Comparison of ENCODE assay signal across 14 cellular contexts in genomic region chr5:136308396-136308795, GRCh38. TPM values are rescaled to one million over a fixed set of nuclear protein-coding genes. Genes with fewer than 3 reads are reported as not detected.
DNase-seq lines count a peak whose midpoint lies in the region; TF ChIP-seq lines count a peak whose summit lies in the region.
"Had no signal": no experiment of that assay in that cellular context is flagged by ENCODE, and none has a peak within 500 bp of the region (broad histone marks: within the 10 kb centered on the region; RNA-seq: fewer than 3 reads in every experiment).

No MANE protein-coding gene starts in this region.

- no peaks in the 10 kb centered on the region for H3K9me2 ChIP-seq in SK-N-SH

- intact Hi-C loops in sigmoid colon (cut with DNase I), result no loop called here
- intact Hi-C loops in activated CD4-positive, alpha-beta memory T cell treated with anti-CD3 and anti-CD28 coated beads for 36 hours (cut with micrococcal nuclease), result no loop called here

- H3K79me2 ChIP-seq in SK-N-SH (ENCODE audit: insufficient read depth), result no peaks in the 10 kb centered on the region

- H3K27ac Mint-ChIP-seq in activated CD4-positive, alpha-beta memory T cell treated with anti-CD3 and anti-CD28 coated beads for 36 hours, result no peak overlapping the region
- H3K27ac Mint-ChIP-seq: activated naive CD8-positive, alpha-beta T cell treated with anti-CD3 and anti-CD28 coated beads, Interleukin-2, amount 50 U/mL, for 24 hours had no signal

- H3K27me3 Mint-ChIP-seq in activated CD4-positive, alpha-beta memory T cell treated with anti-CD3 and anti-CD28 coated beads for 36 hours, result peaks cover 3% of the 10 kb centered on the region

- no peak overlapping the region for H2AFZ ChIP-seq in SK-N-SH (ENCODE audit: low read depth)

- H3K9ac ChIP-seq in SK-N-SH, result no peak overlapping the region

- no peak overlapping the region for H3K4me2 ChIP-seq in SK-N-SH

- TF ChIP-seq RAD21 in SK-N-SH (IDR thresholded peaks at IDR 0.05; ENCODE audit: low read length), result peak; percentile 25; the same call in 1 of the 2 replicates

- H3K27me3 ChIP-seq in SK-N-SH (ENCODE audit: insufficient read depth) (0 out of 2 replicates have a peak, but pooled peaks cover 5% of the 10 kb centered on the region), sigmoid colon (no peaks in the 10 kb centered on the region)
- H3K27me3 ChIP-seq: neutrophil had no signal

- H4K20me1 ChIP-seq in SK-N-SH (ENCODE audit: insufficient read depth), result no peaks in the 10 kb centered on the region

- H3K36me3 Mint-ChIP-seq in activated CD4-positive, alpha-beta memory T cell treated with anti-CD3 and anti-CD28 coated beads for 36 hours, result no peaks in the 10 kb centered on the region

- H3K27ac ChIP-seq in 22Rv1, result no peak overlapping the region
- no peak overlapping the region for H3K27ac ChIP-seq in SK-N-SH (ENCODE audit: low read depth in 2 of 2, low read length in 1 of 2)
- no peak overlapping the region for H3K27ac ChIP-seq in sigmoid colon
- H3K27ac ChIP-seq: neutrophil had no signal

- H3K4me3 Mint-ChIP-seq in activated CD4-positive, alpha-beta memory T cell treated with anti-CD3 and anti-CD28 coated beads for 36 hours, result no peak overlapping the region
- H3K4me3 Mint-ChIP-seq: activated naive CD8-positive, alpha-beta T cell treated with anti-CD3 and anti-CD28 coated beads, Interleukin-2, amount 50 U/mL, for 24 hours had no signal

- TF ChIP-seq POLR2A in sigmoid colon (IDR thresholded peaks at IDR 0.05), result no peak

- H3K9me3 ChIP-seq in SK-N-SH (no peaks in the 10 kb centered on the region), sigmoid colon (no peaks in the 10 kb centered on the region)
- H3K9me3 ChIP-seq: neutrophil had no signal

- TF ChIP-seq CTCF in 22Rv1 (IDR thresholded peaks at IDR 0.05) (peak; percentile 24), GM12874 (IDR thresholded peaks at IDR 0.05; ENCODE audit: insufficient read depth, low read depth, low read length) (0 out of 2 replicates have a peak, but pooled peaks have one; percentile 3), SK-N-SH (IDR thresholded peaks at IDR 0.05) (no peak), sigmoid colon (IDR thresholded peaks at IDR 0.05) (no peak)

- 13% methylated on average over 2 of the region's 2 CpGs for WGBS in SK-N-SH (ENCODE audit: low lambda C conversion rate)
- 31 to 40% methylated on average over 2 of the region's 2 CpGs for WGBS in sigmoid colon, 2 donors

- no peaks in the 10 kb centered on the region for H3K36me3 ChIP-seq in SK-N-SH (replicated peaks in 1 of 2; ENCODE audit: control insufficient read depth in 1 of 2, insufficient read depth in 2 of 2, low read length in 1 of 2)
- no peaks in the 10 kb centered on the region for H3K36me3 ChIP-seq in sigmoid colon
- H3K36me3 ChIP-seq: neutrophil had no signal

- DNase-seq in SK-N-SH (peak; percentile 9), iPS-NIHi7 (ENCODE audit: extremely low spot score) (peak; percentile 57), SK-N-DZ (ENCODE audit: low spot score) (no peak), sigmoid colon (no peak), NCI-H1105 treated with DMSO at 0.1 percent for 48 hours (lab: John Stamatoyannopoulos, UW) (no peak)
- no peak for DNase-seq in activated CD4-positive, alpha-beta memory T cell treated with anti-CD3 and anti-CD28 coated beads for 36 hours
- DNase-seq: activated naive CD8-positive, alpha-beta T cell treated with anti-CD3 and anti-CD28 coated beads, Interleukin-2, amount 50 U/mL, for 24 hours; left ventricle myocardium superior; Right ventricle myocardium superior had no signal

- H3K4me3 ChIP-seq in SK-N-SH (ENCODE audit: low read depth in 2 of 2, low read length in 1 of 2), result no peak overlapping the region
- H3K4me3 ChIP-seq in sigmoid colon, result no peak overlapping the region

- no peaks in the 10 kb centered on the region for H3K9me3 Mint-ChIP-seq in activated CD4-positive, alpha-beta memory T cell treated with anti-CD3 and anti-CD28 coated beads for 36 hours
- H3K9me3 Mint-ChIP-seq: activated naive CD8-positive, alpha-beta T cell treated with anti-CD3 and anti-CD28 coated beads, Interleukin-2, amount 50 U/mL, for 24 hours had no signal

- no peaks in the 10 kb centered on the region for H3F3A ChIP-seq in SK-N-SH (replicated peaks; ENCODE audit: insufficient read depth)

- H3K4me1 ChIP-seq in SK-N-SH (ENCODE audit: control insufficient read depth in 1 of 2, insufficient read depth in 2 of 2, low read depth in 1 of 2, low read length in 1 of 2) (no peaks in the 10 kb centered on the region), sigmoid colon (no peaks in the 10 kb centered on the region)

- CTCF ChIA-PET in SK-N-SH (lab: Yijun Ruan, JAX), result no interaction called here
- CTCF ChIA-PET in activated CD4-positive, alpha-beta memory T cell treated with anti-CD3 and anti-CD28 coated beads for 36 hours (lab: Charles Lee), result no interaction called here

- POLR2A ChIA-PET in SK-N-SH (lab: Yijun Ruan, JAX), result no interaction called here
- POLR2A ChIA-PET in activated CD4-positive, alpha-beta memory T cell treated with anti-CD3 and anti-CD28 coated beads for 36 hours (lab: Charles Lee), result no interaction called here

- H3K4me1 Mint-ChIP-seq in activated CD4-positive, alpha-beta memory T cell treated with anti-CD3 and anti-CD28 coated beads for 36 hours (ENCODE audit: low read depth), result no peaks in the 10 kb centered on the region
- H3K4me1 Mint-ChIP-seq: activated naive CD8-positive, alpha-beta T cell treated with anti-CD3 and anti-CD28 coated beads, Interleukin-2, amount 50 U/mL, for 24 hours had no signal

- TF ChIP-seq EP300 in SK-N-SH (IDR thresholded peaks at IDR 0.05; ENCODE audit: borderline replicate concordance in 1 of 2, low read depth in 1 of 2, low read length in 1 of 2) (no peak), sigmoid colon (IDR thresholded peaks at IDR 0.05) (no peak)

TF ChIP-seq in SK-N-SH, 30 proteins besides CTCF, POLR2A, EP300 and RAD21:
- TF ChIP-seq FOSL2 (IDR thresholded peaks at IDR 0.05; ENCODE audit: borderline replicate concordance, low read depth) (no peak), SMC3 (IDR thresholded peaks at IDR 0.05; ENCODE audit: low read depth, low read length) (0 out of 2 replicates have a peak, but pooled peaks have one; percentile 6)

RNA-seq across cellular contexts. Expression of gene TRPC7, which starts 56.9 kb away (rescaled TPM):
- polyA plus RNA-seq in SK-N-SH (2012; rRNA removed) (not detected in 2 replicates), sigmoid colon (under 1 TPM in 1 of 3 donors, not detected in 2; 0.01 TPM)
- not detected in 2 replicates for polyA plus RNA-seq in SK-N-SH (2012; cell fraction: cytosol; rRNA removed)
- polyA plus RNA-seq in SK-N-SH (2012; cell fraction: nucleus; rRNA removed), result not detected in 2 replicates
- not detected in 2 replicates for polyA plus RNA-seq in SK-N-DZ (2014; cell fraction: cytosol; rRNA removed)
- not detected in 2 replicates for polyA plus RNA-seq in SK-N-DZ (2014; cell fraction: nucleus; rRNA removed)
- not detected for total RNA-seq in sigmoid colon
- not detected for total RNA-seq in activated CD4-positive, alpha-beta memory T cell treated with anti-CD3 and anti-CD28 coated beads for 36 hours
- total RNA-seq: left ventricle myocardium superior, NCI-H460, Right ventricle myocardium superior, ureter had no signal

Comparison
In these comparisons a context has a peak if more than half of its experiments do, and no peak if none do; other contexts are left out.
1. CTCF ChIP-seq: peak in 22Rv1 (single experiment) and GM12874 (single experiment); none in SK-N-SH (single experiment) and sigmoid colon (0 of 4).
2. DNase-seq: peak in SK-N-SH (single experiment) and iPS-NIHi7 (single experiment); none in SK-N-DZ (single experiment), sigmoid colon (single experiment), activated CD4-positive, alpha-beta memory T cell treated with anti-CD3 and anti-CD28 coated beads for 36 hours (single experiment) and NCI-H1105 treated with DMSO at 0.1 percent for 48 hours (single experiment).